1 cellular context compared by ENCODE assay signal in the genomic region with DNA sequence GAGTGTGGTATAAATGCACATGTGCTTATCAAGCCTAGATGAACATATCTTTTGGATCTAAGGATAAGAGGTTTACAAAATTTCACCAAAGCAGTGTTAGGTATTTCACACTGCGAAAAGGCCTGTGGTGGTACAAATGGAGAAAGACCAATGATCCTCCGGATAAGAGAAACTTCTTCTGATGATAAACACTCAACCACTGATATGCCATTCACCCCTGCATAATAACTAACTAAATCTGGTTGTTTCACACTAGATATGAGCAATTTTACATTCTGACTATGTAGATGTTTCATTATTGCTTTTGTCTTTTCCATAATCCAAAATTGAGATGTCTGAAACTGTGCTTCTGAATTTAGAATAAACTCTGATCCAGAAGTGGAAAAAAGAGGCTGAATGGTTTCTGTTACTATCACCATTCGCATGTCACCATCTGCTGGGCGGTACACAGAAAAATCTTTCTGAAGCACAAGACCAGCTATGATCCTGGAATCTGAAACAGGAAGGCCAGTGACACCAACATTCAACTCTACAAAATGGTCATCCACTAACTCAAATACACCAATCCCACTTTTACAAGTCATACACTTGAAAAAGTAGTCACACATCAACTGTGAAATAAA.
TF ChIP-seq lines count a peak whose summit lies in the region.

No MANE protein-coding gene starts in this region.

TF ChIP-seq in endothelial cell of umbilical vein, 7 proteins besides CTCF, POLR2A, EP300 and RAD21 (continued from another document):
- TF ChIP-seq GATA2 (IDR thresholded peaks at IDR 0.05; ENCODE audit: insufficient read depth, insufficient read length, low read depth, low read length) (no peak), FOS (IDR thresholded peaks at IDR 0.05; ENCODE audit: borderline replicate concordance, insufficient read depth, low read length) (no peak), JUN (IDR thresholded peaks at IDR 0.05; ENCODE audit: borderline replicate concordance, insufficient read depth, insufficient read length, low read depth) (no peak), MYC (IDR thresholded peaks at IDR 0.05; ENCODE audit: low read depth, low read length) (no peak)
- TF ChIP-seq, protein P1, sequence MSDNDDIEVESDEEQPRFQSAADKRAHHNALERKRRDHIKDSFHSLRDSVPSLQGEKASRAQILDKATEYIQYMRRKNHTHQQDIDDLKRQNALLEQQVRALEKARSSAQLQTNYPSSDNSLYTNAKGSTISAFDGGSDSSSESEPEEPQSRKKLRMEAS (IDR thresholded peaks at IDR 0.05; ENCODE audit: insufficient read depth, insufficient read length) = no peak
